ENCODE assay signal across 1 cellular context in genomic region chr1:166838766-166839599, GRCh38.
TF ChIP-seq lines count a peak whose summit lies in the region.

A gene with protein sequence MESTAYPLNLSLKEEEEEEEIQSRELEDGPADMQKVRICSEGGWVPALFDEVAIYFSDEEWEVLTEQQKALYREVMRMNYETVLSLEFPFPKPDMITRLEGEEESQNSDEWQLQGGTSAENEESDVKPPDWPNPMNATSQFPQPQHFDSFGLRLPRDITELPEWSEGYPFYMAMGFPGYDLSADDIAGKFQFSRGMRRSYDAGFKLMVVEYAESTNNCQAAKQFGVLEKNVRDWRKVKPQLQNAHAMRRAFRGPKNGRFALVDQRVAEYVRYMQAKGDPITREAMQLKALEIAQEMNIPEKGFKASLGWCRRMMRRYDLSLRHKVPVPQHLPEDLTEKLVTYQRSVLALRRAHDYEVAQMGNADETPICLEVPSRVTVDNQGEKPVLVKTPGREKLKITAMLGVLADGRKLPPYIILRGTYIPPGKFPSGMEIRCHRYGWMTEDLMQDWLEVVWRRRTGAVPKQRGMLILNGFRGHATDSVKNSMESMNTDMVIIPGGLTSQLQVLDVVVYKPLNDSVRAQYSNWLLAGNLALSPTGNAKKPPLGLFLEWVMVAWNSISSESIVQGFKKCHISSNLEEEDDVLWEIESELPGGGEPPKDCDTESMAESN (plus strand): TSS chr1:166839475. CDS start chr1:166840957, 1,482 bp downstream.

TF ChIP-seq in K562, 482 proteins besides CTCF, POLR2A, EP300 and RAD21 (continued from another document and continues in another):
- TF ChIP-seq, protein P1, sequence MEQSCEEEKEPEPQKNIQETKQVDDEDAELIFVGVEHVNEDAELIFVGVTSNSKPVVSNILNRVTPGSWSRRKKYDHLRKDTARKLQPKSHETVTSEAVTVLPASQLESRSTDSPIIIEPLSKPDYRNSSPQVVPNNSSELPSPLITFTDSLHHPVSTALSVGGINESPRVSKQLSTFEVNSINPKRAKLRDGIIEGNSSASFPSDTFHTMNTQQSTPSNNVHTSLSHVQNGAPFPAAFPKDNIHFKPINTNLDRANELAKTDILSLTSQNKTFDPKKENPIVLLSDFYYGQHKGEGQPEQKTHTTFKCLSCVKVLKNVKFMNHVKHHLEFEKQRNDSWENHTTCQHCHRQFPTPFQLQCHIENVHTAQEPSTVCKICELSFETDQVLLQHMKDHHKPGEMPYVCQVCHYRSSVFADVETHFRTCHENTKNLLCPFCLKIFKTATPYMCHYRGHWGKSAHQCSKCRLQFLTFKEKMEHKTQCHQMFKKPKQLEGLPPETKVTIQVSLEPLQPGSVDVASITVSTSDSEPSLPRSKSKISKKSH (CRISPR knock-in tag; IDR thresholded peaks at IDR 0.05), result no peak
- TF ChIP-seq MCM3 (IDR thresholded peaks at IDR 0.05), result no peak
- no peak for TF ChIP-seq TCFL5 (CRISPR knock-in tag; conservative IDR thresholded peaks at IDR 0.05)
- no peak for TF ChIP-seq ZNF274 (IDR thresholded peaks at IDR 0.05; ENCODE audit: borderline replicate concordance, low read depth, low read length)
- no peak for TF ChIP-seq KLF13 (tag; IDR thresholded peaks at IDR 0.05; ENCODE audit: borderline replicate concordance, low read depth)
- TF ChIP-seq, protein P2, sequence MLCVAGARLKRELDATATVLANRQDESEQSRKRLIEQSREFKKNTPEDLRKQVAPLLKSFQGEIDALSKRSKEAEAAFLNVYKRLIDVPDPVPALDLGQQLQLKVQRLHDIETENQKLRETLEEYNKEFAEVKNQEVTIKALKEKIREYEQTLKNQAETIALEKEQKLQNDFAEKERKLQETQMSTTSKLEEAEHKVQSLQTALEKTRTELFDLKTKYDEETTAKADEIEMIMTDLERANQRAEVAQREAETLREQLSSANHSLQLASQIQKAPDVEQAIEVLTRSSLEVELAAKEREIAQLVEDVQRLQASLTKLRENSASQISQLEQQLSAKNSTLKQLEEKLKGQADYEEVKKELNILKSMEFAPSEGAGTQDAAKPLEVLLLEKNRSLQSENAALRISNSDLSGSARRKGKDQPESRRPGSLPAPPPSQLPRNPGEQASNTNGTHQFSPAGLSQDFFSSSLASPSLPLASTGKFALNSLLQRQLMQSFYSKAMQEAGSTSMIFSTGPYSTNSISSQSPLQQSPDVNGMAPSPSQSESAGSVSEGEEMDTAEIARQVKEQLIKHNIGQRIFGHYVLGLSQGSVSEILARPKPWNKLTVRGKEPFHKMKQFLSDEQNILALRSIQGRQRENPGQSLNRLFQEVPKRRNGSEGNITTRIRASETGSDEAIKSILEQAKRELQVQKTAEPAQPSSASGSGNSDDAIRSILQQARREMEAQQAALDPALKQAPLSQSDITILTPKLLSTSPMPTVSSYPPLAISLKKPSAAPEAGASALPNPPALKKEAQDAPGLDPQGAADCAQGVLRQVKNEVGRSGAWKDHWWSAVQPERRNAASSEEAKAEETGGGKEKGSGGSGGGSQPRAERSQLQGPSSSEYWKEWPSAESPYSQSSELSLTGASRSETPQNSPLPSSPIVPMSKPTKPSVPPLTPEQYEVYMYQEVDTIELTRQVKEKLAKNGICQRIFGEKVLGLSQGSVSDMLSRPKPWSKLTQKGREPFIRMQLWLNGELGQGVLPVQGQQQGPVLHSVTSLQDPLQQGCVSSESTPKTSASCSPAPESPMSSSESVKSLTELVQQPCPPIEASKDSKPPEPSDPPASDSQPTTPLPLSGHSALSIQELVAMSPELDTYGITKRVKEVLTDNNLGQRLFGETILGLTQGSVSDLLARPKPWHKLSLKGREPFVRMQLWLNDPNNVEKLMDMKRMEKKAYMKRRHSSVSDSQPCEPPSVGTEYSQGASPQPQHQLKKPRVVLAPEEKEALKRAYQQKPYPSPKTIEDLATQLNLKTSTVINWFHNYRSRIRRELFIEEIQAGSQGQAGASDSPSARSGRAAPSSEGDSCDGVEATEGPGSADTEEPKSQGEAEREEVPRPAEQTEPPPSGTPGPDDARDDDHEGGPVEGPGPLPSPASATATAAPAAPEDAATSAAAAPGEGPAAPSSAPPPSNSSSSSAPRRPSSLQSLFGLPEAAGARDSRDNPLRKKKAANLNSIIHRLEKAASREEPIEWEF (CRISPR knock-in tag; IDR thresholded peaks at IDR 0.05), result no peak
- no peak for TF ChIP-seq ARNT (IDR thresholded peaks at IDR 0.05)
- no peak for TF ChIP-seq HES1 (IDR thresholded peaks at IDR 0.05; ENCODE audit: low read depth)
- TF ChIP-seq ZNF512 (tag; IDR thresholded peaks at IDR 0.05), result no peak
- no peak for TF ChIP-seq SRSF3 (IDR thresholded peaks at IDR 0.05; ENCODE audit: insufficient read depth, low read length)
- TF ChIP-seq HMG20A (CRISPR knock-in tag; conservative IDR thresholded peaks at IDR 0.05), result no peak
- TF ChIP-seq TEAD2 (tag; IDR thresholded peaks at IDR 0.05), result no peak
- no peak for TF ChIP-seq NR0B1 (IDR thresholded peaks at IDR 0.05; ENCODE audit: partially characterized antibody)
- no peak for TF ChIP-seq ZSCAN29 (IDR thresholded peaks at IDR 0.05)
- peak; percentile 58 for TF ChIP-seq RBBP5 (IDR thresholded peaks at IDR 0.05; ENCODE audit: borderline replicate concordance, insufficient read depth, low read length, poor library complexity, severe bottlenecking)
- peak; percentile 73; the same call in 1 of the 2 replicates for TF ChIP-seq DMBX1 (CRISPR knock-in tag; IDR thresholded peaks at IDR 0.05; ENCODE audit: borderline replicate concordance)
- peak; percentile 96 for TF ChIP-seq POLR2G (IDR thresholded peaks at IDR 0.05; ENCODE audit: low read depth, low read length)
- no peak for TF ChIP-seq HNRNPK (IDR thresholded peaks at IDR 0.05; ENCODE audit: low read depth, low read length, poor library complexity, severe bottlenecking)
- TF ChIP-seq TCF3 (CRISPR knock-in tag; IDR thresholded peaks at IDR 0.05), result no peak
- TF ChIP-seq NFRKB (IDR thresholded peaks at IDR 0.05; ENCODE audit: low read depth), result peak; percentile 29; the same call in 1 of the 2 replicates
- peak; percentile 35; the same call in 1 of the 2 replicates for TF ChIP-seq HIVEP1 (CRISPR knock-in tag; IDR thresholded peaks at IDR 0.05)
- no peak for TF ChIP-seq RBM25 (IDR thresholded peaks at IDR 0.05; ENCODE audit: low read depth, low read length, severe bottlenecking)
- no peak for TF ChIP-seq PTTG1 (tag; IDR thresholded peaks at IDR 0.05; ENCODE audit: low read depth)
- 0 out of 2 replicates have a peak, but pooled peaks have one; percentile 16 for TF ChIP-seq CBX5 (IDR thresholded peaks at IDR 0.05; ENCODE audit: borderline replicate concordance, low read depth)
- no peak; the same call in 1 of the 2 replicates for TF ChIP-seq ZNF830 (CRISPR knock-in tag; IDR thresholded peaks at IDR 0.05)
- no peak for TF ChIP-seq ZNF507 (tag; conservative IDR thresholded peaks at IDR 0.05)
- TF ChIP-seq, protein P3, sequence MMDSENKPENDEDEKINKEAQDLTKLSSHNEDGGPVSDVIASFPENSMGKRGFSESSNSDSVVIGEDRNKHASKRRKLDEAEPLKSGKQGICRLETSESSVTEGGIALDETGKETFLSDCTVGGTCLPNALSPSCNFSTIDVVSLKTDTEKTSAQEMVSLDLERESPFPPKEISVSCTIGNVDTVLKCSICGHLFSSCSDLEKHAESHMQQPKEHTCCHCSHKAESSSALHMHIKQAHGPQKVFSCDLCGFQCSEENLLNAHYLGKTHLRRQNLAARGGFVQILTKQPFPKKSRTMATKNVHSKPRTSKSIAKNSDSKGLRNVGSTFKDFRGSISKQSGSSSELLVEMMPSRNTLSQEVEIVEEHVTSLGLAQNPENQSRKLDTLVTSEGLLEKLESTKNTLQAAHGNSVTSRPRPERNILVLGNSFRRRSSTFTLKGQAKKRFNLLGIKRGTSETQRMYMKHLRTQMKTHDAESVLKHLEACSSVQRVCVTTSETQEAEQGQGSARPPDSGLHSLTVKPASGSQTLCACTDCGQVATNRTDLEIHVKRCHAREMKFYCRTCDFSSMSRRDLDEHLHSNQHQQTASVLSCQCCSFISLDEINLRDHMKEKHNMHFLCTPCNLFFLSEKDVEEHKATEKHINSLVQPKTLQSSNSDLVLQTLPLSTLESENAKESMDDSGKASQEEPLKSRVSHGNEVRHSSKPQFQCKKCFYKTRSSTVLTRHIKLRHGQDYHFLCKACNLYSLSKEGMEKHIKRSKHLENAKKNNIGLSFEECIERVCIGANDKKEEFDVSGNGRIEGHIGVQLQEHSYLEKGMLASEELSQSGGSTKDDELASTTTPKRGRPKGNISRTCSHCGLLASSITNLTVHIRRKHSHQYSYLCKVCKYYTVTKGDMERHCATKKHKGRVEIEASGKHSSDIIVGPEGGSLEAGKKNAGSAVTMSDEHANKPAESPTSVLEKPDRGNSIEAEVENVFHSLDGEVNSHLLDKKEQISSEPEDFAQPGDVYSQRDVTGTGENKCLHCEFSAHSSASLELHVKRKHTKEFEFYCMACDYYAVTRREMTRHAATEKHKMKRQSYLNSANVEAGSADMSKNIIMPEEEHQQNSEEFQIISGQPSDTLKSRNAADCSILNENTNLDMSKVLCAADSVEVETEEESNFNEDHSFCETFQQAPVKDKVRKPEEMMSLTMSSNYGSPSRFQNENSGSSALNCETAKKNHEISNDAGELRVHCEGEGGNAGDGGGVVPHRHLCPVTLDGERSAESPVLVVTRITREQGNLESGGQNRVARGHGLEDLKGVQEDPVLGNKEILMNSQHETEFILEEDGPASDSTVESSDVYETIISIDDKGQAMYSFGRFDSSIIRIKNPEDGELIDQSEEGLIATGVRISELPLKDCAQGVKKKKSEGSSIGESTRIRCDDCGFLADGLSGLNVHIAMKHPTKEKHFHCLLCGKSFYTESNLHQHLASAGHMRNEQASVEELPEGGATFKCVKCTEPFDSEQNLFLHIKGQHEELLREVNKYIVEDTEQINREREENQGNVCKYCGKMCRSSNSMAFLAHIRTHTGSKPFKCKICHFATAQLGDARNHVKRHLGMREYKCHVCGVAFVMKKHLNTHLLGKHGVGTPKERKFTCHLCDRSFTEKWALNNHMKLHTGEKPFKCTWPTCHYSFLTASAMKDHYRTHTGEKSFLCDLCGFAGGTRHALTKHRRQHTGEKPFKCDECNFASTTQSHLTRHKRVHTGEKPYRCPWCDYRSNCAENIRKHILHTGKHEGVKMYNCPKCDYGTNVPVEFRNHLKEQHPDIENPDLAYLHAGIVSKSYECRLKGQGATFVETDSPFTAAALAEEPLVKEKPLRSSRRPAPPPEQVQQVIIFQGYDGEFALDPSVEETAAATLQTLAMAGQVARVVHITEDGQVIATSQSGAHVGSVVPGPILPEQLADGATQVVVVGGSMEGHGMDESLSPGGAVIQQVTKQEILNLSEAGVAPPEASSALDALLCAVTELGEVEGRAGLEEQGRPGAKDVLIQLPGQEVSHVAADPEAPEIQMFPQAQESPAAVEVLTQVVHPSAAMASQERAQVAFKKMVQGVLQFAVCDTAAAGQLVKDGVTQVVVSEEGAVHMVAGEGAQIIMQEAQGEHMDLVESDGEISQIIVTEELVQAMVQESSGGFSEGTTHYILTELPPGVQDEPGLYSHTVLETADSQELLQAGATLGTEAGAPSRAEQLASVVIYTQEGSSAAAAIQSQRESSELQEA (IDR thresholded peaks at IDR 0.05; ENCODE audit: low read depth), result no peak
- no peak for TF ChIP-seq ZNF24 (IDR thresholded peaks at IDR 0.05)
- TF ChIP-seq FOXP4 (CRISPR knock-in tag; IDR thresholded peaks at IDR 0.05; ENCODE audit: borderline replicate concordance), result no peak
- peak in 1 of 2 experiments; percentile 85; a peak in 2 of 4 replicates for TF ChIP-seq HDAC1 (IDR thresholded peaks at IDR 0.05)
- TF ChIP-seq ASH1L (IDR thresholded peaks at IDR 0.05; ENCODE audit: borderline replicate concordance, low read depth, partially characterized antibody), result no peak
- TF ChIP-seq NFIC (IDR thresholded peaks at IDR 0.05), result 0 out of 2 replicates have a peak, but pooled peaks have one; percentile 18
